ENCODE assay signal across 1 cellular context in the genomic region with DNA sequence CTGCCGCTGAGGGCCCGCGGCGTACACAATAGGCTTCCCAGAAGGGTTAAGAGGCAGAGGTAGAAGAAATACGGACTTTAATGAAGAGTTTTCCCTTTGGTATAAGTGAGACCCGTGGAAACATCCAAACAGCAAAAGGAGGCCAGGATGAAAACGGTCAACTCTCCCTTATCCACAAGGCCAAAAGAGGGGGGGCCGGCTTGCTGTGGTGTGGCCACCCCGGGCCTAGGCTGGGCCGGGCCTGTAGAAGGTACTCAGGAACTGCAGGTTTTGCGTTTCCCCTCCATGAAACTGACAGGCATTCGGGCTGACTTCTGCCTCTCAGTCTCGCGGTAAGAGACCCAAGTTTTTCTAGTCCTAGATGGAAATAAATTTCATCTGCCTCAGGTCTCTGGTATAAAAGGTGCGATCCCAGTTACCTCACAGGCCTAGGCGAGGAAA.
TF ChIP-seq lines count a peak whose summit lies in the region.

No MANE protein-coding gene starts in this region.

TF ChIP-seq in GM12878, 131 proteins besides CTCF, POLR2A, EP300 and RAD21:
- TF ChIP-seq, protein P1, sequence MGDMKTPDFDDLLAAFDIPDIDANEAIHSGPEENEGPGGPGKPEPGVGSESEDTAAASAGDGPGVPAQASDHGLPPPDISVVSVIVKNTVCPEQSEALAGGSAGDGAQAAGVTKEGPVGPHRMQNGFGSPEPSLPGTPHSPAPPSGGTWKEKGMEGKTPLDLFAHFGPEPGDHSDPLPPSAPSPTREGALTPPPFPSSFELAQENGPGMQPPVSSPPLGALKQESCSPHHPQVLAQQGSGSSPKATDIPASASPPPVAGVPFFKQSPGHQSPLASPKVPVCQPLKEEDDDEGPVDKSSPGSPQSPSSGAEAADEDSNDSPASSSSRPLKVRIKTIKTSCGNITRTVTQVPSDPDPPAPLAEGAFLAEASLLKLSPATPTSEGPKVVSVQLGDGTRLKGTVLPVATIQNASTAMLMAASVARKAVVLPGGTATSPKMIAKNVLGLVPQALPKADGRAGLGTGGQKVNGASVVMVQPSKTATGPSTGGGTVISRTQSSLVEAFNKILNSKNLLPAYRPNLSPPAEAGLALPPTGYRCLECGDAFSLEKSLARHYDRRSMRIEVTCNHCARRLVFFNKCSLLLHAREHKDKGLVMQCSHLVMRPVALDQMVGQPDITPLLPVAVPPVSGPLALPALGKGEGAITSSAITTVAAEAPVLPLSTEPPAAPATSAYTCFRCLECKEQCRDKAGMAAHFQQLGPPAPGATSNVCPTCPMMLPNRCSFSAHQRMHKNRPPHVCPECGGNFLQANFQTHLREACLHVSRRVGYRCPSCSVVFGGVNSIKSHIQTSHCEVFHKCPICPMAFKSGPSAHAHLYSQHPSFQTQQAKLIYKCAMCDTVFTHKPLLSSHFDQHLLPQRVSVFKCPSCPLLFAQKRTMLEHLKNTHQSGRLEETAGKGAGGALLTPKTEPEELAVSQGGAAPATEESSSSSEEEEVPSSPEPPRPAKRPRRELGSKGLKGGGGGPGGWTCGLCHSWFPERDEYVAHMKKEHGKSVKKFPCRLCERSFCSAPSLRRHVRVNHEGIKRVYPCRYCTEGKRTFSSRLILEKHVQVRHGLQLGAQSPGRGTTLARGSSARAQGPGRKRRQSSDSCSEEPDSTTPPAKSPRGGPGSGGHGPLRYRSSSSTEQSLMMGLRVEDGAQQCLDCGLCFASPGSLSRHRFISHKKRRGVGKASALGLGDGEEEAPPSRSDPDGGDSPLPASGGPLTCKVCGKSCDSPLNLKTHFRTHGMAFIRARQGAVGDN (IDR thresholded peaks at IDR 0.05) = no peak
- TF ChIP-seq MTA2 (IDR thresholded peaks at IDR 0.05; ENCODE audit: low read depth) (no peak), SMC3 (IDR thresholded peaks at IDR 0.05; ENCODE audit: borderline replicate concordance, low read length) (0 out of 2 replicates have a peak, but pooled peaks have one; percentile 5), PAX5 (IDR thresholded peaks at IDR 0.05; ENCODE audit: borderline replicate concordance, low read depth, low read length) (no peak)
